ENCODE assay signal across 27 cellular contexts in genomic region chr1:67476006-67476482, GRCh38. TPM values are rescaled to one million over a fixed set of nuclear protein-coding genes. Genes with fewer than 3 reads are reported as not detected.
DNase-seq lines count a peak whose midpoint lies in the region; ATAC-seq, FAIRE-seq and TF ChIP-seq lines count a peak whose summit lies in the region.
"Had no signal": no experiment of that assay in that cellular context is flagged by ENCODE, and none has a peak within 500 bp of the region (broad histone marks: within the 10 kb centered on the region; RNA-seq: fewer than 3 reads in every experiment).

No MANE protein-coding gene starts in this region.

- ATAC-seq in HG03342 (IDR thresholded peaks at IDR 0.05; ENCODE audit: unreplicated experiment): no peak
- ATAC-seq: GM12878 had no signal

- H3K27ac ChIP-seq in H1 (ENCODE audit: low read depth, low read length): no peak overlapping the region
- H3K27ac ChIP-seq: BLaER1 had no signal

- TF ChIP-seq EP300 in H1 (IDR thresholded peaks at IDR 0.05; ENCODE audit: borderline replicate concordance in 1 of 2, low read depth in 2 of 2, low read length in 2 of 2): no peak

- no peaks in the 10 kb centered on the region for H3K23me2 ChIP-seq in H1 (ENCODE audit: low read depth, low read length)

- H2BK120ac ChIP-seq in H1 (replicated peaks; ENCODE audit: low read depth, low read length): no peak overlapping the region

- H3K27me3 ChIP-seq in H1 (replicated peaks in 1 of 4; ENCODE audit: control insufficient read depth in 3 of 4, extremely low read depth in 1 of 4, insufficient read depth in 3 of 4, low read length in 3 of 4) (no peaks in the 10 kb centered on the region), MG63 (no peaks in the 10 kb centered on the region)
- H3K27me3 ChIP-seq: BE2C, BLaER1 had no signal

- H4K8ac ChIP-seq in H1 (ENCODE audit: extremely low read depth, insufficient read depth, low read length): no peak overlapping the region

- H3K4me1 ChIP-seq in H1 (replicated peaks in 1 of 4; ENCODE audit: control insufficient read depth in 3 of 4, insufficient read depth in 4 of 4, low read length in 3 of 4): no peaks in the 10 kb centered on the region
- H3K4me1 ChIP-seq: BE2C, BLaER1 had no signal

- H4K5ac ChIP-seq in H1 (ENCODE audit: insufficient read length, low read depth, low read length): no peak overlapping the region

- H3K36me3 ChIP-seq in H1 (ENCODE audit: control insufficient read depth in 2 of 4, insufficient read depth in 4 of 4, low read length in 3 of 4) (no peaks in the 10 kb centered on the region), MG63 (no peaks in the 10 kb centered on the region)
- H3K36me3 ChIP-seq: BE2C, BLaER1 had no signal

- H3K18ac ChIP-seq in H1 (ENCODE audit: extremely low read depth, low read length): no peak overlapping the region

- H2BK12ac ChIP-seq in H1 (ENCODE audit: low read depth, low read length): no peak overlapping the region

- WGBS in H1 (ENCODE audit: extremely low coverage in 1 of 2, insufficient coverage in 1 of 2, insufficient read length in 1 of 2, insufficient replicate concordance in 2 of 2, low coverage in 1 of 2, low lambda C conversion rate in 2 of 2, missing lambda C conversion rate in 1 of 2), 2 experiments: 83% methylated on average over 2 of the region's 2 CpGs; no CpG with 5 or more reads in 1 of the 2 experiments

- peak overlapping the region; percentile 75 for H2AFZ ChIP-seq in H1 (ENCODE audit: low read length)

- FAIRE-seq in H1 (lab: Jason Lieb, UNC) (no peak), islet of Langerhans (lab: Jason Lieb, UNC) (peak; percentile 33)
- FAIRE-seq: A204.1, GM12878, GM12892, GM18507 had no signal

- no peak overlapping the region for H3K14ac ChIP-seq in H1 (ENCODE audit: insufficient read length)

- no peak for DNase-seq in HEK293T (ENCODE audit: extremely low spot score)
- DNase-seq in H1 (ENCODE audit: low read depth in 1 of 2, low spot score in 2 of 2): no peak
- DNase-seq in ecto neural progenitor cell (ENCODE audit: low spot score): no peak
- DNase-seq in stimulated activated CD4-positive, alpha-beta T cell treated with anti-CD3 and anti-CD28 coated beads, Interleukin-4, amount 100 ng/mL, for 4 hours: no peak
- no peak for DNase-seq in MG63
- DNase-seq: 8988T; ACHN; BE2C; C1 segment of cervical spinal cord; CD4-positive, alpha-beta memory T cell; CD4-positive, CD25-positive, alpha-beta regulatory T cell; CD8-positive, alpha-beta memory T cell; COR-L47; DMS 273 treated with DMSO at 0.1 percent for 48 hours; DMS153; DMS53; DMS79; DND-41; EL; GDM1 had no signal

- H3K4me3 ChIP-seq in H1 (ENCODE audit: extremely low read depth in 1 of 4, insufficient read depth in 2 of 4, low read depth in 3 of 4, low read length in 4 of 4) (no peak overlapping the region), MG63 (no peak overlapping the region)
- H3K4me3 ChIP-seq: BLaER1, GM12878 had no signal

- no peaks in the 10 kb centered on the region for H3K79me1 ChIP-seq in H1 (ENCODE audit: low read depth, low read length)

- no peak for TF ChIP-seq POLR2A in H1 (IDR thresholded peaks at IDR 0.05; ENCODE audit: control extremely low read depth in 1 of 2, low read depth in 2 of 2, low read length in 2 of 2)

- no peak overlapping the region for H2AK5ac ChIP-seq in H1 (ENCODE audit: low read depth, low read length)

- no peaks in the 10 kb centered on the region for H4K20me1 ChIP-seq in H1 (replicated peaks in 1 of 2; ENCODE audit: control insufficient read depth in 1 of 2, insufficient read depth in 2 of 2, low read length in 2 of 2)
- H4K20me1 ChIP-seq: BLaER1 had no signal

- no peak overlapping the region for H3K23ac ChIP-seq in H1 (ENCODE audit: insufficient read length)

- TF ChIP-seq CTCF in H1 (IDR thresholded peaks at IDR 0.05; ENCODE audit: control extremely low read depth in 1 of 3, insufficient read depth in 1 of 3, low read depth in 1 of 3, low read length in 3 of 3): no peak

- H3K4me2 ChIP-seq in H1 (ENCODE audit: insufficient read depth in 1 of 2, low read depth in 2 of 2, low read length in 2 of 2): no peak overlapping the region
- H3K4me2 ChIP-seq: BLaER1 had no signal

- H3K4ac ChIP-seq in H1 (replicated peaks; ENCODE audit: insufficient read length, low read depth, low read length): no peak overlapping the region

- H2BK5ac ChIP-seq in H1 (ENCODE audit: low read depth, low read length): no peak overlapping the region

- TF ChIP-seq RAD21 in H1 (IDR thresholded peaks at IDR 0.05 in 1 of 2, conservative IDR thresholded peaks at IDR 0.05 in 1 of 2; ENCODE audit: low read depth in 2 of 2, low read length in 2 of 2): no peak

- H3K56ac ChIP-seq in H1 (replicated peaks; ENCODE audit: insufficient read length, low read depth, low read length): no peak overlapping the region

- CTCF ChIA-PET in HEK293T (lab: Yijun Ruan, JAX): interaction anchor here (1.5 kb wide), 1 partner anchor 24 kb away, joined by 3 read pairs; no protein-coding TSS in a partner anchor
- CTCF ChIA-PET in H1 (lab: Charles Lee; ENCODE audit: partially characterized antibody): interaction anchor here (1.0 kb wide), 1 partner anchor 21 kb away, joined by 3 read pairs; no protein-coding TSS in a partner anchor

- no peak overlapping the region for H2BK15ac ChIP-seq in H1 (ENCODE audit: low read length)

- H2BK20ac ChIP-seq in H1 (ENCODE audit: low read length): no peak overlapping the region

- no peaks in the 10 kb centered on the region for H3K9me3 ChIP-seq in H1 (ENCODE audit: insufficient read depth in 2 of 2, low read depth in 1 of 2, low read length in 1 of 2)
- no peaks in the 10 kb centered on the region for H3K9me3 ChIP-seq in MG63
- H3K9me3 ChIP-seq: BE2C, BLaER1 had no signal

- H3K79me2 ChIP-seq in H1 (ENCODE audit: control insufficient read depth in 1 of 2, insufficient read depth in 2 of 2, low read length in 2 of 2): no peaks in the 10 kb centered on the region

- POLR2A ChIA-PET in HEK293T (lab: Yijun Ruan, JAX) (interaction anchor here (1.5 kb wide), 1 partner anchor 45 kb away, joined by 6 read pairs; the partner anchor contains the start of gene SERBP1), H1 (lab: Charles Lee; ENCODE audit: partially characterized antibody) (interaction anchor here (1.0 kb wide), 1 partner anchor 47 kb away, joined by 3 read pairs; no protein-coding TSS in a partner anchor)

- H4K91ac ChIP-seq in H1 (replicated peaks; ENCODE audit: insufficient read length, low read length): no peak overlapping the region

- H3K9ac ChIP-seq in H1 (replicated peaks in 1 of 4; ENCODE audit: extremely low read depth in 1 of 4, low read depth in 3 of 4, low read length in 3 of 4): no peak overlapping the region
- H3K9ac ChIP-seq: BLaER1 had no signal

TF ChIP-seq in HEK293T, 16 proteins besides CTCF, POLR2A, EP300 and RAD21:
- no peak for TF ChIP-seq FOXK2 (IDR thresholded peaks at IDR 0.05)
- TF ChIP-seq L3MBTL2 (conservative IDR thresholded peaks at IDR 0.05): 0 out of 2 replicates have a peak, but pooled peaks have one; percentile 23

TF ChIP-seq in H1, 55 proteins besides CTCF, POLR2A, EP300 and RAD21:
- TF ChIP-seq SIRT6 (IDR thresholded peaks at IDR 0.05; ENCODE audit: low read length) (no peak), CBX8 (IDR thresholded peaks at IDR 0.05; ENCODE audit: borderline replicate concordance, low read depth, low read length) (no peak), ATF2 (IDR thresholded peaks at IDR 0.05; ENCODE audit: low read length) (no peak), CEBPB (IDR thresholded peaks at IDR 0.05; ENCODE audit: low read depth, low read length) (no peak), RFX5 (IDR thresholded peaks at IDR 0.05; ENCODE audit: borderline replicate concordance, low read depth, low read length) (no peak), SIN3A (conservative IDR thresholded peaks at IDR 0.05 in 1 of 2, IDR thresholded peaks at IDR 0.05 in 1 of 2; ENCODE audit: low read depth in 1 of 2, low read length in 2 of 2) (no peak), ATF3 (IDR thresholded peaks at IDR 0.05; ENCODE audit: insufficient read depth, low read depth, low read length) (no peak), NRF1 (IDR thresholded peaks at IDR 0.05; ENCODE audit: low read depth, low read length) (no peak), TCF12 (IDR thresholded peaks at IDR 0.05; ENCODE audit: low read depth, low read length) (no peak), SP4 (IDR thresholded peaks at IDR 0.05; ENCODE audit: low read length) (no peak), CHD2 (IDR thresholded peaks at IDR 0.05; ENCODE audit: low read length) (no peak)

RNA-seq across cellular contexts. Expression of gene SERBP1, which starts 45.8 kb away (rescaled TPM):
- 536 and 539 TPM in 2 replicates for total RNA-seq in H1 (2021; fragmentation: NEBNext Ultra II Directional; extraction: Animal tissue kit (Norgen Biotek cat#: 25700))
- 220 and 229 TPM in 2 replicates for polyA plus RNA-seq in H1 (2011; rRNA removed)
- 513 TPM for polyA plus RNA-seq in H1 (2011; cell fraction: cytosol; rRNA removed)
- 129 TPM for polyA plus RNA-seq in H1 (2011; cell fraction: nucleus; rRNA removed)
- polyA plus RNA-seq in H1 (2012, experiment 1 of 2): 435 to 536 TPM (median 461 TPM) in 4 replicates
- 73.0 TPM for polyA plus RNA-seq in H1 (2012, experiment 2 of 2)
- 541 TPM for polyA plus RNA-seq in H1 (2013, experiment 1 of 2)
- 542 TPM for polyA plus RNA-seq in H1 (2013, experiment 2 of 2)
- polyA minus RNA-seq in H1 (2011; rRNA and poly(A)+ RNA removed): 94.6 and 100 TPM in 2 replicates
- 229 TPM for polyA minus RNA-seq in H1 (2011; cell fraction: cytosol; rRNA and poly(A)+ RNA removed)
- polyA minus RNA-seq in H1 (2011; cell fraction: nucleus; rRNA and poly(A)+ RNA removed): 159 TPM
- 378 and 639 TPM in 2 replicates for total RNA-seq in MG63 (2014; rRNA removed; shearing (Covaris generic); ENCODE audit: low replicate concordance)
